Comparison of ENCODE assay signal across 26 cellular contexts in genomic region chr13:66943530-66943929, GRCh38.
DNase-seq lines count a peak whose midpoint lies in the region; ATAC-seq and TF ChIP-seq lines count a peak whose summit lies in the region.
"Had no signal": no experiment of that assay in that cellular context is flagged by ENCODE, and none has a peak within 500 bp of the region (broad histone marks: within the 10 kb centered on the region; RNA-seq: fewer than 3 reads in every experiment).

No MANE protein-coding gene starts in this region.

- no peaks in the 10 kb centered on the region for H3K9me3 ChIP-seq in BLaER1
- no peaks in the 10 kb centered on the region for H3K9me3 ChIP-seq in ascending aorta
- H3K9me3 ChIP-seq: A549 had no signal

- peaks cover 27% of the 10 kb centered on the region for H3K4me1 Mint-ChIP-seq in glutamatergic neuron (ENCODE audit: low read depth, unreplicated experiment)
- H3K4me1 Mint-ChIP-seq: CD14-positive monocyte; CD4-positive, alpha-beta memory T cell; CD4-positive, CD25-positive, alpha-beta regulatory T cell; CD8-positive, alpha-beta memory T cell had no signal

- TF ChIP-seq CTCF in glutamatergic neuron (IDR thresholded peaks at IDR 0.05; ENCODE audit: partially characterized antibody, unreplicated experiment) (no peak), ascending aorta (IDR thresholded peaks at IDR 0.05) (no peak)

- DNase-seq in NCI-H2171 treated with DMSO at 0.1 percent for 48 hours (lab: John Stamatoyannopoulos, UW), result peak; percentile 67
- DNase-seq in NCI-H2171 (lab: John Stamatoyannopoulos, UW), result no peak
- DNase-seq in NCI-H69 (lab: John Stamatoyannopoulos, UW), result peak; percentile 31
- DNase-seq in glutamatergic neuron, result no peak
- DNase-seq in left ventricle myocardium superior, result no peak
- no peak for DNase-seq in ascending aorta (ENCODE audit: low spot score in 2 of 2)
- DNase-seq in activated CD8-positive, alpha-beta memory T cell treated with anti-CD3 and anti-CD28 coated beads, Interleukin-2, amount 50 U/mL, for 4 hours, result no peak
- DNase-seq: AML-193; C1 segment of cervical spinal cord; CD4-positive, alpha-beta memory T cell; CD4-positive, CD25-positive, alpha-beta regulatory T cell; CD8-positive, alpha-beta memory T cell; COR-L47; DMS 273 treated with DMSO at 0.1 percent for 48 hours; DMS153; DMS53; DMS79; DND-41; EL; GDM1 had no signal

- no peak overlapping the region for H3K27ac Mint-ChIP-seq in glutamatergic neuron (ENCODE audit: unreplicated experiment)
- H3K27ac Mint-ChIP-seq: B cell; CD14-positive monocyte; CD4-positive, alpha-beta memory T cell; CD4-positive, CD25-positive, alpha-beta regulatory T cell; CD8-positive, alpha-beta memory T cell had no signal

- peaks cover 35% of the 10 kb centered on the region for H3K4me1 ChIP-seq in BLaER1
- no peaks in the 10 kb centered on the region for H3K4me1 ChIP-seq in ascending aorta

- no peaks in the 10 kb centered on the region for H3K27me3 Mint-ChIP-seq in glutamatergic neuron (ENCODE audit: unreplicated experiment)
- H3K27me3 Mint-ChIP-seq: B cell; CD4-positive, alpha-beta memory T cell; CD4-positive, CD25-positive, alpha-beta regulatory T cell; CD8-positive, alpha-beta memory T cell had no signal

- H3K27ac ChIP-seq in BLaER1, result no peak overlapping the region; the same call in 1 of the 2 replicates
- H3K27ac ChIP-seq in ascending aorta, result no peak overlapping the region
- H3K27ac ChIP-seq: 22Rv1, A549 had no signal

- H3K4me3 Mint-ChIP-seq in glutamatergic neuron (ENCODE audit: unreplicated experiment), result peak overlapping the region; percentile 2
- H3K4me3 Mint-ChIP-seq: B cell; CD14-positive monocyte; CD4-positive, alpha-beta memory T cell; CD4-positive, CD25-positive, alpha-beta regulatory T cell; CD8-positive, alpha-beta memory T cell had no signal

- no peaks in the 10 kb centered on the region for H4K20me1 ChIP-seq in BLaER1

- H3K4me3 ChIP-seq in BLaER1 (no peak overlapping the region), ascending aorta (no peak overlapping the region)
- H3K4me3 ChIP-seq: A549, GM12878 had no signal

- ATAC-seq in left ventricle myocardium superior, result no peak
- ATAC-seq: A549, GM12878 had no signal

- H3K27me3 ChIP-seq in BLaER1, result no peaks in the 10 kb centered on the region
- no peaks in the 10 kb centered on the region for H3K27me3 ChIP-seq in ascending aorta

- H3K36me3 Mint-ChIP-seq in glutamatergic neuron (ENCODE audit: unreplicated experiment), result no peaks in the 10 kb centered on the region
- H3K36me3 Mint-ChIP-seq: CD14-positive monocyte; CD4-positive, alpha-beta memory T cell; CD4-positive, CD25-positive, alpha-beta regulatory T cell; CD8-positive, alpha-beta memory T cell had no signal

- H3K9ac ChIP-seq in BLaER1, result no peak overlapping the region

- no peaks in the 10 kb centered on the region for H3K9me3 Mint-ChIP-seq in glutamatergic neuron (ENCODE audit: unreplicated experiment)

- intact Hi-C loops in left ventricle myocardium superior (cut with micrococcal nuclease) (no loop called here), ascending aorta (cut with DNase I) (no loop called here)

- peak overlapping the region; percentile 46 for H3K4me2 ChIP-seq in BLaER1
- H3K4me2 ChIP-seq: A549 had no signal

- H3K36me3 ChIP-seq in BLaER1, result no peaks in the 10 kb centered on the region
- H3K36me3 ChIP-seq in ascending aorta, result no peaks in the 10 kb centered on the region

Comparison
In these comparisons a context has a peak if more than half of its experiments do, and no peak if none do; other contexts are left out.
1. DNase-seq: peak in NCI-H2171 treated with DMSO at 0.1 percent for 48 hours (single experiment) and NCI-H69 (single experiment); none in NCI-H2171 (single experiment), glutamatergic neuron (single experiment), left ventricle myocardium superior (single experiment), ascending aorta (0 of 2) and activated CD8-positive, alpha-beta memory T cell treated with anti-CD3 and anti-CD28 coated beads, Interleukin-2, amount 50 U/mL, for 4 hours (single experiment).